Comparison of ENCODE assay signal across 8 cellular contexts in the genomic region with DNA sequence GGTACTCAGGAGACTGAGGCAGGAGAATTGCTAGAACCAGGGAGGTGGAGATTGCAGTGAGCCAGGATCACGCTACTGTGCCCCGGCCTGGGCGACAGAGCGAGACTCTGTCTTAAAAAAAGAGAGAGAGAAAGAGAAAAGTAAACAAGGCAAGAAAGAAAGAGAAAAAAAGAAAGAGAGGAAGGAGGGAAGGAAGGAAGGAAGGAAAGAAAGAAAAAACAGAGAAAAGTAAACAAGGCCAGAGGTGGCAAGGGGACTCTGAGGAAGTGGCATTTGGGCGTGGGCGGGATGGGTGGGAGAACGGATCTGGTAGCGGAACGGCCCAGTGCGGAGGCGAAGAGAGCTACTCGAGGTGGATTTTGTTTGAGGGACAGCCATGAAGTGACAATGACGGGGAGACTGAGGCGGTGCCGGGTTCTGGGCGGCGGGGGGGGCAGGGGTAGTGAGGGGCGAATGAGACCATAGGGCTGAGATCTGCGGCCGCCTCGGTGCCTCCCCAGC. TPM values are rescaled to one million over a fixed set of nuclear protein-coding genes. Genes with fewer than 3 reads are reported as not detected.
DNase-seq lines count a peak whose midpoint lies in the region; ATAC-seq, FAIRE-seq and TF ChIP-seq lines count a peak whose summit lies in the region.

No MANE protein-coding gene starts in this region.

- in situ Hi-C loops in HepG2 (cut with HindIII; ENCODE audit: extremely low pct_ligation_motif_present, low pct_unique_long_range_greater_than_20kb): loop anchor here (10.0 kb wide), 1 partner anchor 174 kb away; a partner anchor contains a TSS

- H3K27me3 ChIP-seq in heart right ventricle: peaks cover 0 to 10% (median 0%) of the 10 kb centered on the region in 7 donors
- H3K27me3 ChIP-seq in HepG2 (ENCODE audit: control insufficient read depth in 1 of 2, insufficient read depth in 2 of 2, low read length in 2 of 2): peaks cover 0 to 2% of the 10 kb centered on the region in 2 experiments; a peak in 1 of 5 replicates

- DNase-seq in heart right ventricle: no peak
- DNase-seq in left ventricle myocardium superior: no peak
- DNase-seq in HepG2 (ENCODE audit: low spot score): no peak
- no peak for DNase-seq in SKM-1 treated with dmso at 0.1 percent for 144 hours (lab: John Stamatoyannopoulos, UW; ENCODE audit: unreplicated experiment)

- H3K9ac ChIP-seq in HepG2 (ENCODE audit: insufficient read depth, low read depth, low read length): 0 out of 2 replicates have a peak overlapping the region, but pooled peaks have one; percentile 59

- CTCF ChIA-PET in HepG2 (lab: Yijun Ruan, JAX; ENCODE audit: low intra/inter-chr PET ratio, low total read pairs): no interaction called here

- TF ChIP-seq RAD21 in HepG2 (CRISPR knock-in tag; IDR thresholded peaks at IDR 0.05): no peak

- peaks cover 0 to 31% (median 16%) of the 10 kb centered on the region in 9 donors for H3K4me1 ChIP-seq in heart right ventricle
- peaks cover 29% of the 10 kb centered on the region for H3K4me1 ChIP-seq in HepG2 (ENCODE audit: insufficient read depth, low read length)
- H3K4me1 ChIP-seq in urinary bladder (ENCODE audit: insufficient read depth): no peaks in the 10 kb centered on the region

- TF ChIP-seq CTCF in heart right ventricle (IDR thresholded peaks at IDR 0.05) (no peak), HepG2 (CRISPR knock-in tag; IDR thresholded peaks at IDR 0.05) (no peak)

- peak overlapping the region; percentile 36; the same call in 1 of the 2 replicates for H3K4me2 ChIP-seq in HepG2 (ENCODE audit: low read depth, low read length)

- TF ChIP-seq POLR2A in HepG2 (IDR thresholded peaks at IDR 0.05; ENCODE audit: insufficient read depth in 1 of 2, low read depth in 2 of 2, low read length in 2 of 2): no peak

- TF ChIP-seq EP300 in HepG2 (IDR thresholded peaks at IDR 0.05; ENCODE audit: low read depth in 2 of 2, low read length in 2 of 2): no peak
- TF ChIP-seq EP300 in HepG2 (CRISPR knock-in tag; IDR thresholded peaks at IDR 0.05; ENCODE audit: borderline replicate concordance): no peak

- H3K27ac Mint-ChIP-seq in activated T-helper 17 cell treated with anti-CD3 and anti-CD28 coated beads, Interleukin-2, amount 50 U/mL, for 72 hours: peak overlapping the region; percentile 88

- no peak for ATAC-seq in heart right ventricle
- no peak for ATAC-seq in left ventricle myocardium superior
- peak; percentile 7 for ATAC-seq in activated T-helper 17 cell treated with anti-CD3 and anti-CD28 coated beads, Interleukin-2, amount 50 U/mL, for 72 hours (replicated peaks)
- no peak for ATAC-seq in HepG2
- no peak for ATAC-seq in HG02571 (IDR thresholded peaks at IDR 0.05; ENCODE audit: unreplicated experiment)
- ATAC-seq in HG03280 (IDR thresholded peaks at IDR 0.05; ENCODE audit: unreplicated experiment): no peak

- 15 to 16% methylated on average over 20 to 21 of the region's 21 CpGs for WGBS in heart right ventricle, 2 donors
- 31% methylated on average over 17 of the region's 21 CpGs for WGBS in HepG2 (ENCODE audit: low lambda C conversion rate)
- WGBS in urinary bladder: 16% methylated on average over 21 of the region's 21 CpGs

- H3K36me3 Mint-ChIP-seq in activated T-helper 17 cell treated with anti-CD3 and anti-CD28 coated beads, Interleukin-2, amount 50 U/mL, for 72 hours (ENCODE audit: low read depth): peaks cover 38% of the 10 kb centered on the region

- H3K4me3 Mint-ChIP-seq in activated T-helper 17 cell treated with anti-CD3 and anti-CD28 coated beads, Interleukin-2, amount 50 U/mL, for 72 hours: peak overlapping the region; percentile 79

- H3K9me3 ChIP-seq in heart right ventricle (no peaks in the 10 kb centered on the region), HepG2 (ENCODE audit: low read length) (no peaks in the 10 kb centered on the region)

- no peaks in the 10 kb centered on the region for H3K27me3 Mint-ChIP-seq in activated T-helper 17 cell treated with anti-CD3 and anti-CD28 coated beads, Interleukin-2, amount 50 U/mL, for 72 hours

- H3K4me1 Mint-ChIP-seq in activated T-helper 17 cell treated with anti-CD3 and anti-CD28 coated beads, Interleukin-2, amount 50 U/mL, for 72 hours: no peaks in the 10 kb centered on the region

- peaks cover 0 to 8% (median 0%) of the 10 kb centered on the region in 9 donors for H3K36me3 ChIP-seq in heart right ventricle
- no peaks in the 10 kb centered on the region for H3K36me3 ChIP-seq in HepG2 (replicated peaks in 1 of 2; ENCODE audit: control insufficient read depth in 1 of 2, insufficient read depth in 2 of 2, low read length in 2 of 2)
- H3K36me3 ChIP-seq in urinary bladder (ENCODE audit: insufficient read depth): no peaks in the 10 kb centered on the region

- intact Hi-C loops in heart right ventricle (cut with DNase I) (no loop called here), left ventricle myocardium superior (cut with micrococcal nuclease) (no loop called here), HepG2 (cut with micrococcal nuclease; ENCODE audit: unreplicated experiment) (no loop called here)

- POLR2A ChIA-PET in HepG2 (lab: Yijun Ruan, JAX): no interaction called here

- no peak overlapping the region for H2AFZ ChIP-seq in HepG2 (ENCODE audit: low read length)

- H3K79me2 ChIP-seq in HepG2 (ENCODE audit: insufficient read depth, low read length): no peaks in the 10 kb centered on the region

- no TSS peak for BruUV-seq in HepG2 (replicated peaks; lab: Mats Ljungman, UMichigan)

- no peaks in the 10 kb centered on the region for H4K20me1 ChIP-seq in HepG2 (ENCODE audit: insufficient read depth, low read length)

- no peak for FAIRE-seq in HepG2 (lab: Jason Lieb, UNC)

- peak overlapping the region in 9 of 10 donors; percentile 55 to 88 (median 77) for H3K4me3 ChIP-seq in heart right ventricle
- H3K4me3 ChIP-seq in HepG2 (replicated peaks in 1 of 3; ENCODE audit: insufficient read depth in 1 of 3, low read depth in 2 of 3, low read length in 3 of 3): peak overlapping the region in 2 of 3 experiments; percentile 60 to 72; a peak in 3 of 6 replicates
- H3K4me3 ChIP-seq in urinary bladder (ENCODE audit: low read depth, low read length): peak overlapping the region; percentile 89

- no peaks in the 10 kb centered on the region for H3K9me3 Mint-ChIP-seq in activated T-helper 17 cell treated with anti-CD3 and anti-CD28 coated beads, Interleukin-2, amount 50 U/mL, for 72 hours

- H3K27ac ChIP-seq in heart right ventricle (peak overlapping the region; percentile 80 to 96 (median 92)), HepG2 (ENCODE audit: extremely low read length, insufficient read depth, low read length) (no peak overlapping the region), urinary bladder (ENCODE audit: low read depth) (peak overlapping the region; percentile 49)

RNA-seq across cellular contexts. Expression of a gene that starts 7.4 kb away (rescaled TPM):
- 10 to 100 TPM in 5 of 10 donors, 1 to 10 TPM in 5; 4.8 to 22.4 (median 10.0) TPM for total RNA-seq in heart right ventricle
- polyA plus RNA-seq in heart right ventricle: 10 to 100 TPM; 19.3 to 45.5 TPM
- 17.9 TPM for total RNA-seq in left ventricle myocardium superior
- total RNA-seq in activated T-helper 17 cell treated with anti-CD3 and anti-CD28 coated beads, Interleukin-2, amount 50 U/mL, for 72 hours: 10 to 100 TPM; 32.0 to 98.0 TPM
- total RNA-seq in HepG2 (2016; rRNA removed; fragmentation: Illumina TruSeq; extraction: Trizol): 1.7 and 2.1 TPM in 2 replicates
- 0.51 and 0.71 TPM in 2 replicates for total RNA-seq in HepG2 (2016; cell fraction: cytosol; rRNA removed; fragmentation: Illumina TruSeq; extraction: Trizol; ENCODE audit: low read depth)
- 1.5 and 2.6 TPM in 2 replicates for total RNA-seq in HepG2 (2016; cell fraction: insoluble cytoplasmic fraction; rRNA removed; fragmentation: Illumina TruSeq; extraction: Trizol)
- 1.7 TPM in 2 replicates for total RNA-seq in HepG2 (2016; cell fraction: membrane; rRNA removed; fragmentation: Illumina TruSeq; extraction: Trizol)
- 1.2 and 1.4 TPM in 2 replicates for total RNA-seq in HepG2 (2016; cell fraction: nucleus; rRNA removed; fragmentation: Illumina TruSeq; extraction: Trizol)
- polyA plus RNA-seq in HepG2 (2011; rRNA removed): 3.4 and 4.3 TPM in 2 replicates
- 3.1 and 3.7 TPM in 2 replicates for polyA plus RNA-seq in HepG2 (2011; cell fraction: cytosol; rRNA removed)
- 10.9 and 11.3 TPM in 2 replicates for polyA plus RNA-seq in HepG2 (2011; cell fraction: nucleus; rRNA removed)
- 2.3 and 4.0 TPM in 2 replicates for polyA plus RNA-seq in HepG2 (2012)
- 0.66 and 0.83 TPM in 2 replicates for polyA plus RNA-seq in HepG2 (2016; cell fraction: cytosol; fragmentation: Illumina TruSeq; extraction: Trizol; ENCODE audit: low read depth)
- 2.1 and 2.3 TPM in 2 replicates for polyA plus RNA-seq in HepG2 (2016; cell fraction: insoluble cytoplasmic fraction; fragmentation: Illumina TruSeq; extraction: Trizol; ENCODE audit: low read depth)
- polyA plus RNA-seq in HepG2 (2016; cell fraction: membrane; fragmentation: Illumina TruSeq; extraction: Trizol; ENCODE audit: low read depth): 1.2 and 1.6 TPM in 2 replicates
- 3.6 and 6.3 TPM in 2 replicates for polyA plus RNA-seq in HepG2 (2016; cell fraction: nucleus; fragmentation: Illumina TruSeq; extraction: Trizol; ENCODE audit: insufficient read depth, low read depth)
- 4.7 and 13.8 TPM in 2 replicates for polyA minus RNA-seq in HepG2 (2011; rRNA and poly(A)+ RNA removed; ENCODE audit: low replicate concordance)
- 1.2 and 2.5 TPM in 2 replicates for polyA minus RNA-seq in HepG2 (2011; cell fraction: cytosol; rRNA and poly(A)+ RNA removed)
- polyA minus RNA-seq in HepG2 (2011; cell fraction: nucleus; rRNA and poly(A)+ RNA removed): 1.4 and 2.7 TPM in 2 replicates
- total RNA-seq in urinary bladder: 7.5 TPM
- 38.0 TPM for polyA plus RNA-seq in urinary bladder

RNA-seq across cellular contexts. Expression of a gene that starts 33.6 kb away (rescaled TPM):
- total RNA-seq in heart right ventricle: under 1 TPM in 1 of 10 donors, not detected in 9; 0.72 TPM
- not detected for polyA plus RNA-seq in heart right ventricle
- not detected for total RNA-seq in left ventricle myocardium superior
- total RNA-seq in activated T-helper 17 cell treated with anti-CD3 and anti-CD28 coated beads, Interleukin-2, amount 50 U/mL, for 72 hours: under 1 TPM; 0.50 to 0.61 TPM
- total RNA-seq in HepG2 (2016; rRNA removed; fragmentation: Illumina TruSeq; extraction: Trizol): 0.04 TPM in 1 of 2 replicates, not detected in the other
- total RNA-seq in HepG2 (2016; cell fraction: cytosol; rRNA removed; fragmentation: Illumina TruSeq; extraction: Trizol; ENCODE audit: low read depth): not detected in 2 replicates
- total RNA-seq in HepG2 (2016; cell fraction: insoluble cytoplasmic fraction; rRNA removed; fragmentation: Illumina TruSeq; extraction: Trizol): 0.09 TPM in 1 of 2 replicates, not detected in the other
- total RNA-seq in HepG2 (2016; cell fraction: membrane; rRNA removed; fragmentation: Illumina TruSeq; extraction: Trizol): not detected in 2 replicates
- not detected in 2 replicates for total RNA-seq in HepG2 (2016; cell fraction: nucleus; rRNA removed; fragmentation: Illumina TruSeq; extraction: Trizol)
- polyA plus RNA-seq in HepG2 (2011; rRNA removed): not detected in 2 replicates
- polyA plus RNA-seq in HepG2 (2011; cell fraction: cytosol; rRNA removed): 0.05 TPM in 1 of 2 replicates, not detected in the other
- polyA plus RNA-seq in HepG2 (2011; cell fraction: nucleus; rRNA removed): 0.14 TPM in 1 of 2 replicates, not detected in the other
- polyA plus RNA-seq in HepG2 (2012): not detected in 2 replicates
- not detected in 2 replicates for polyA plus RNA-seq in HepG2 (2016; cell fraction: cytosol; fragmentation: Illumina TruSeq; extraction: Trizol; ENCODE audit: low read depth)
- not detected in 2 replicates for polyA plus RNA-seq in HepG2 (2016; cell fraction: insoluble cytoplasmic fraction; fragmentation: Illumina TruSeq; extraction: Trizol; ENCODE audit: low read depth)
- polyA plus RNA-seq in HepG2 (2016; cell fraction: membrane; fragmentation: Illumina TruSeq; extraction: Trizol; ENCODE audit: low read depth): not detected in 2 replicates
- polyA plus RNA-seq in HepG2 (2016; cell fraction: nucleus; fragmentation: Illumina TruSeq; extraction: Trizol; ENCODE audit: insufficient read depth, low read depth): not detected in 2 replicates
- polyA minus RNA-seq in HepG2 (2011; rRNA and poly(A)+ RNA removed; ENCODE audit: low replicate concordance): 0.30 TPM in 1 of 2 replicates, not detected in the other
- not detected in 2 replicates for polyA minus RNA-seq in HepG2 (2011; cell fraction: cytosol; rRNA and poly(A)+ RNA removed)
- not detected in 2 replicates for polyA minus RNA-seq in HepG2 (2011; cell fraction: nucleus; rRNA and poly(A)+ RNA removed)
- total RNA-seq in urinary bladder: 0.79 TPM
- 0.24 TPM for polyA plus RNA-seq in urinary bladder
